Comparison of ENCODE assay signal across 2 cellular contexts in genomic region chr1:167033646-167034045, GRCh38.
TF ChIP-seq lines count a peak whose summit lies in the region.

No MANE protein-coding gene starts in this region.

TF ChIP-seq in liver, 16 proteins besides CTCF, POLR2A, EP300 and RAD21:
- TF ChIP-seq JUND (IDR thresholded peaks at IDR 0.05) (peak in 1 of 2 donors; percentile 9), SP1 (IDR thresholded peaks at IDR 0.05) (peak; percentile 60), HNF4A (conservative IDR thresholded peaks at IDR 0.05) (peak; percentile 71 to 81), MAX (IDR thresholded peaks at IDR 0.05) (no peak), YY1 (IDR thresholded peaks at IDR 0.05) (peak; percentile 93), EGR1 (IDR thresholded peaks at IDR 0.05; ENCODE audit: low read depth in 2 of 2) (no peak), REST (IDR thresholded peaks at IDR 0.05) (no peak), RXRA (IDR thresholded peaks at IDR 0.05) (peak in 1 of 2 donors; percentile 24), FOXA2 (IDR thresholded peaks at IDR 0.05) (no peak)

TF ChIP-seq in HepG2, 621 proteins besides CTCF, POLR2A, EP300 and RAD21:
- TF ChIP-seq ZNF274 (CRISPR knock-in tag; IDR thresholded peaks at IDR 0.05) (no peak), MTA3 (CRISPR knock-in tag; IDR thresholded peaks at IDR 0.05) (no peak), PITX1 (CRISPR knock-in tag; IDR thresholded peaks at IDR 0.05) (no peak), ZNF549 (CRISPR knock-in tag; IDR thresholded peaks at IDR 0.05) (no peak), ZNF251 (CRISPR knock-in tag; IDR thresholded peaks at IDR 0.05) (no peak), ZFP36L1 (CRISPR knock-in tag; IDR thresholded peaks at IDR 0.05) (no peak)
